Comparison of ENCODE assay signal across 22 cellular contexts in genomic region chr4:25308761-25309160, GRCh38. TPM values are rescaled to one million over a fixed set of nuclear protein-coding genes. Genes with fewer than 3 reads are reported as not detected.
DNase-seq lines count a peak whose midpoint lies in the region; TF ChIP-seq lines count a peak whose summit lies in the region.
"Had no signal": no experiment of that assay in that cellular context is flagged by ENCODE, and none has a peak within 500 bp of the region (broad histone marks: within the 10 kb centered on the region; RNA-seq: fewer than 3 reads in every experiment).

No MANE protein-coding gene starts in this region.

- DNase-seq in GM23248 (peak; percentile 64), fibroblast of villous mesenchyme (ENCODE audit: low read depth) (peak; percentile 37), DMS53 treated with DMSO at 0.1 percent for 48 hours (lab: John Stamatoyannopoulos, UW; ENCODE audit: unreplicated experiment) (no peak), DMS153 treated with DMSO at 0.1 percent for 48 hours (lab: John Stamatoyannopoulos, UW; ENCODE audit: unreplicated experiment) (no peak), NCI-H345 (lab: John Stamatoyannopoulos, UW) (no peak)
- DNase-seq: activated naive CD4-positive, alpha-beta T cell treated with anti-CD3 and anti-CD28 coated beads, Interleukin-2, amount 50 U/mL, for 16 hours; anterior cingulate cortex; Calu3; endodermal cell; esophagus squamous epithelium; glutamatergic neuron; GOT3; NCI-H1092; NCI-H2029; NCI-H226; NCI-H774; stimulated activated CD4-positive, alpha-beta T cell treated with anti-CD3 and anti-CD28 coated beads, Interleukin-2, amount 100 ng/mL, for 24 hours; T-helper 9 cell; uterus had no signal

- H3K9me3 ChIP-seq in GM23248 (ENCODE audit: low read depth) (no peaks in the 10 kb centered on the region), OCI-LY3 (ENCODE audit: insufficient read depth, low read length) (no peaks in the 10 kb centered on the region), skeletal muscle satellite cell (replicated peaks; ENCODE audit: low read length) (no peaks in the 10 kb centered on the region)
- H3K9me3 ChIP-seq: esophagus squamous epithelium, uterus had no signal

- WGBS in GM23248 (ENCODE audit: low coverage in 1 of 2, low lambda C conversion rate in 2 of 2, missing lambda C conversion rate in 2 of 2), 2 experiments = 36 to 43% methylated on average over 7 of the region's 7 CpGs

- H3K36me3 ChIP-seq in GM23248 (ENCODE audit: low read depth) (no peaks in the 10 kb centered on the region), OCI-LY3 (replicated peaks; ENCODE audit: low read depth, low read length) (no peaks in the 10 kb centered on the region), skeletal muscle satellite cell (ENCODE audit: insufficient read depth, low read length) (no peaks in the 10 kb centered on the region)
- H3K36me3 ChIP-seq: esophagus squamous epithelium, uterus had no signal

- H3K4me3 ChIP-seq in GM23248 = no peak overlapping the region
- H3K4me3 ChIP-seq in OCI-LY3 (ENCODE audit: low read length) = no peak overlapping the region
- H3K4me3 ChIP-seq in fibroblast of villous mesenchyme (ENCODE audit: low read depth, low read length) = no peak overlapping the region
- no peak overlapping the region for H3K4me3 ChIP-seq in skeletal muscle satellite cell (ENCODE audit: low read length)
- H3K4me3 ChIP-seq: esophagus squamous epithelium, smooth muscle cell, uterus had no signal

- no peak overlapping the region for H3K9ac ChIP-seq in GM23248
- H3K9ac ChIP-seq in OCI-LY3 (ENCODE audit: low read length) = no peak overlapping the region
- H3K9ac ChIP-seq in skeletal muscle satellite cell (ENCODE audit: low read depth, low read length) = no peak overlapping the region

- H3K4me2 ChIP-seq in GM23248 (ENCODE audit: unreplicated experiment) (no peak overlapping the region), OCI-LY3 (ENCODE audit: low read length) (no peak overlapping the region), skeletal muscle satellite cell (ENCODE audit: low read length) (peak overlapping the region; percentile 8)
- H3K4me2 ChIP-seq: smooth muscle cell had no signal

- H3K79me2 ChIP-seq in GM23248 (ENCODE audit: insufficient read depth) (peaks cover 5% of the 10 kb centered on the region; the same call in 1 of the 2 replicates), OCI-LY3 (ENCODE audit: low read length) (peaks cover 11% of the 10 kb centered on the region)

- H2AFZ ChIP-seq in GM23248 (no peak overlapping the region), OCI-LY3 (ENCODE audit: low read depth, low read length) (no peak overlapping the region)

- H3K27me3 ChIP-seq in GM23248 (replicated peaks; ENCODE audit: insufficient read depth) = no peaks in the 10 kb centered on the region
- no peaks in the 10 kb centered on the region for H3K27me3 ChIP-seq in OCI-LY3 (ENCODE audit: low read depth, low read length)
- peaks cover 3% of the 10 kb centered on the region for H3K27me3 ChIP-seq in skeletal muscle satellite cell (ENCODE audit: control insufficient read depth, insufficient read depth, low read length)
- H3K27me3 ChIP-seq: uterus had no signal

- in situ Hi-C loops in GM23248 (cut with MboI) = no loop called here

- H3K9me2 ChIP-seq in GM23248 (ENCODE audit: insufficient read depth) = no peaks in the 10 kb centered on the region

- H3K27ac ChIP-seq in GM23248 (no peak overlapping the region), OCI-LY3 (ENCODE audit: low read length) (peak overlapping the region; percentile 92)
- H3K27ac ChIP-seq: esophagus squamous epithelium, uterus had no signal

- H3F3A ChIP-seq in GM23248 (ENCODE audit: insufficient read depth) = peaks cover 3% of the 10 kb centered on the region; the same call in 1 of the 2 replicates

- TF ChIP-seq CTCF in OCI-LY3 (IDR thresholded peaks at IDR 0.05; ENCODE audit: low read depth, low read length) (no peak), fibroblast of villous mesenchyme (IDR thresholded peaks at IDR 0.05; ENCODE audit: insufficient read depth, low read depth, low read length) (no peak)

- H3K4me1 ChIP-seq in GM23248 (ENCODE audit: insufficient read depth) (peaks cover 17% of the 10 kb centered on the region; the same call in 1 of the 2 replicates), OCI-LY3 (ENCODE audit: low read length) (peaks cover 49% of the 10 kb centered on the region), skeletal muscle satellite cell (ENCODE audit: control insufficient read depth, insufficient read depth, low read length) (peaks cover 20% of the 10 kb centered on the region)
- H3K4me1 ChIP-seq: uterus had no signal

- no peaks in the 10 kb centered on the region for H4K20me1 ChIP-seq in GM23248 (ENCODE audit: insufficient read depth)
- no peaks in the 10 kb centered on the region for H4K20me1 ChIP-seq in OCI-LY3 (ENCODE audit: insufficient read depth, low read length)

RNA-seq across cellular contexts. Expression of gene ZCCHC4, which starts 3.8 kb away (rescaled TPM):
- 13.2 and 13.3 TPM in 2 replicates for total RNA-seq in GM23248 (2014; rRNA removed; shearing (Covaris generic))
- 8.8 and 9.5 TPM in 2 replicates for polyA plus RNA-seq in GM23248 (2016; fragmentation: Nextera tagmentation; extraction: Ambion mirVana)
- total RNA-seq in fibroblast of villous mesenchyme = 11.0 and 15.1 TPM in 2 replicates
- 11.8 and 13.9 TPM in 2 replicates for total RNA-seq in skeletal muscle satellite cell (2012; rRNA removed)

Comparison
In these comparisons a context has a peak if more than half of its experiments do, and no peak if none do; other contexts are left out.
1. DNase-seq: peak in GM23248 (single experiment) and fibroblast of villous mesenchyme (single experiment); none in DMS53 treated with DMSO at 0.1 percent for 48 hours (single experiment), DMS153 treated with DMSO at 0.1 percent for 48 hours (single experiment) and NCI-H345 (single experiment).